ENCODE assay signal across 8 cellular contexts in the genomic region with DNA sequence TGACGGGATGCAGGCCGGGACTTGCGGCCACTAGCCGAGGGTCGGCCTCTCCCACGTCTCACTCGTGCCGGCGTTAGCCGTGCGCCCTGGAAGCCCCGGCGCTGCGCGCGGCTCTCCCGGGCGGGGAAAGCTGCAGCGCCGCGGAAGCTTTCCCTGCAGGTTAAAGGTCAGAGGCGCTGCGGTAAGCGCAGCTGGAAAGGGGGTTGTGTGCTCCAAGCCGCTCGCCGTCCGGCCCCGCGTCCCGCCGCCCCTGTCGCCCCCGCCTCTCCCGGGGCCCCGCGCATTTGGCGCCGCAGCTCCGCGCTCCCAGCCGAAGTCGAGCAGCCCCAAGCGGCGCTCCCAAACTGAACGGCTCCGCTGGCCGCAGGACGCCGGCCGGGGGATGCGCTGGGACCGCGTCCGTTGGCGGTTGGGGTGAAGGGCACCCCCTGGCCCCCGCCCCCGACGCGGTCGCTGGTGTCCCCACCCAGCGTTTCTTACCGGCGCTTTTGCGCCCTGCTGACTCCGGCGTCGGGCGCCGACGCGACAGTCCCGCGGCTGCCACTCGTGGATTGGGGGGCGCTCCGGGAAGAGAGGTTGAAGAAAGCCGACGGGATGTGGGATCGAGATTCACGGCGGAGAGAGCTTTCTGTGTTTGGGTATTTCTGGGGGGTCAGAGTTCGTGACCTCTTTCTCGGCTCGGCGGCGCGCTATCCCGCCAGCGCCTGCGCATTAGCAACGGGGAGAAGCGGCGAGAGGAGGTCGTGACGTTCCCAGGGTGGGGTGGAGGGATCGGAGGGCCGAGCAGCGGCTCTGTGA. TPM values are rescaled to one million over a fixed set of nuclear protein-coding genes. Genes with fewer than 3 reads are reported as not detected.
A peak's percentile ranks its signal among the peaks of the same experiment; 100 is the strongest.
DNase-seq lines count a peak whose midpoint lies in the region; ATAC-seq and TF ChIP-seq lines count a peak whose summit lies in the region.

Gene NR2C1, minus strand, starts transcription at position 719 of the 798 bp plus-strand sequence. CDS start 6,234 bp downstream, outside the sequence.

- H3K4me3 ChIP-seq in BE2C (ENCODE audit: low read depth, low read length) = peak within 1 kb of the TSS; percentile 90

- TF ChIP-seq CTCF in BE2C (IDR thresholded peaks at IDR 0.05; ENCODE audit: low read depth, low read length) = no peak

- DNase-seq in BE2C = peak; percentile 94
- peak; percentile 96 for DNase-seq in NCI-H748 (lab: John Stamatoyannopoulos, UW; ENCODE audit: unreplicated experiment)
- DNase-seq in activated CD4-positive, alpha-beta T cell treated with anti-CD3 and anti-CD28 coated beads, Interleukin-2, amount 50 U/mL, for 1 hour = peak; percentile 88
- peak; percentile 89 for DNase-seq in dedifferentiated amniotic fluid mesenchymal stem cell (ENCODE audit: extremely low spot score)
- DNase-seq in left lobe of liver (ENCODE audit: low spot score) = peak; percentile 93
- peak; percentile 90 for DNase-seq in stimulated activated CD4-positive, alpha-beta T cell treated with anti-CD3 and anti-CD28 coated beads, Interleukin-2, amount 100 ng/mL, for 4 hours (ENCODE audit: low read depth)

- no peaks in the 10 kb centered on the region for H3K9me3 ChIP-seq in BE2C

- H3K36me3 ChIP-seq in BE2C = no peaks in the 10 kb centered on the region

- no peaks in the 10 kb centered on the region for H3K4me1 ChIP-seq in BE2C

- ATAC-seq in GM19324 (IDR thresholded peaks at IDR 0.05; ENCODE audit: low FRiP score, unreplicated experiment) = peak; percentile 94
- peak; percentile 73 for ATAC-seq in HG03469 (IDR thresholded peaks at IDR 0.05; ENCODE audit: unreplicated experiment)
- peak; percentile 91 for ATAC-seq in left lobe of liver

- no peaks in the 10 kb centered on the region for H3K27me3 ChIP-seq in BE2C

RNA-seq across cellular contexts. Expression of gene NR2C1, which starts in this region (rescaled TPM):
- polyA plus RNA-seq in BE2C (2012; ENCODE audit: insufficient read depth, insufficient read length, low read depth) = 12.8 TPM
- 21.5 TPM for total RNA-seq in left lobe of liver

Comparison
In these comparisons a context has a peak if more than half of its experiments do, and no peak if none do; other contexts are left out.
1. Peak in every context shown above with its lines: DNase-seq, ATAC-seq and H3K4me3 ChIP-seq.